ENCODE assay signal across 22 cellular contexts in genomic region chr17:27634026-27634335, GRCh38. TPM values are rescaled to one million over a fixed set of nuclear protein-coding genes. Genes with fewer than 3 reads are reported as not detected.
DNase-seq lines count a peak whose midpoint lies in the region; ATAC-seq, FAIRE-seq and TF ChIP-seq lines count a peak whose summit lies in the region.
"Had no signal": no experiment of that assay in that cellular context is flagged by ENCODE, and none has a peak within 500 bp of the region (broad histone marks: within the 10 kb centered on the region; RNA-seq: fewer than 3 reads in every experiment).

No MANE protein-coding gene starts in this region.

- no peak for DNase-seq in right atrium auricular region (ENCODE audit: low spot score)
- DNase-seq in Right ventricle myocardium superior, result no peak
- no peak for DNase-seq in K562 (ENCODE audit: extremely low read depth in 1 of 4, low spot score in 3 of 4)
- DNase-seq in upper lobe of left lung, result no peak
- no peak for DNase-seq in AG08395 (ENCODE audit: low spot score)
- no peak for DNase-seq in foreskin keratinocyte
- DNase-seq: activated CD4-positive, alpha-beta T cell treated with anti-CD3 and anti-CD28 coated beads, Interleukin-2, amount 10 ng/mL, durations not matched to agents 7 days and 5 days; activated CD8-positive, alpha-beta memory T cell treated with anti-CD3 and anti-CD28 coated beads, Interleukin-2, amount 10 ng/mL, durations not matched to agents 7 days and 5 days; endodermal cell; GM23248; NCI-H1105; NCI-H2107; NCI-H510A treated with DMSO at 0.1 percent for 48 hours; stimulated activated CD4-positive, alpha-beta T cell treated with anti-CD3 and anti-CD28 coated beads, Interleukin-12 subunit alpha, Interleukin-12 subunit beta, amount 100 ng/mL, for 4 hours; T-helper 2 cell had no signal

- POLR2A ChIA-PET in K562 (lab: Yijun Ruan, JAX), result interaction anchor here (0.5 to 1.5 kb wide), 3 partner anchors 9 to 108 kb away, joined by 3 to 5 read pairs (median 4); no protein-coding TSS in a partner anchor

- no peak for TF ChIP-seq RAD21 in K562 (CRISPR knock-in tag; conservative IDR thresholded peaks at IDR 0.05 in 1 of 2, IDR thresholded peaks at IDR 0.05 in 1 of 2)

- WGBS in K562 (ENCODE audit: insufficient coverage, low coverage, missing lambda C conversion rate), result 89% methylated on average over 1 of the region's 1 CpG
- WGBS in upper lobe of left lung, 2 donors, result 88 to 92% methylated on average over 1 of the region's 1 CpG

- H3K9me3 ChIP-seq in right atrium auricular region (no peaks in the 10 kb centered on the region), K562 (replicated peaks; ENCODE audit: control insufficient read depth, insufficient read depth, low read depth, low read length) (no peaks in the 10 kb centered on the region), muscle layer of duodenum (ENCODE audit: control insufficient read depth in 1 of 2, low read length in 2 of 2) (no peaks in the 10 kb centered on the region), upper lobe of left lung (no peaks in the 10 kb centered on the region)

- H3K36me3 ChIP-seq in right atrium auricular region (no peaks in the 10 kb centered on the region), K562 (ENCODE audit: control insufficient read depth, insufficient read depth, low read length) (no peaks in the 10 kb centered on the region), muscle layer of duodenum (ENCODE audit: control insufficient read depth in 1 of 2, insufficient read depth in 2 of 2, low read length in 2 of 2) (no peaks in the 10 kb centered on the region), upper lobe of left lung (peaks cover 0 to 5% (median 0%) of the 10 kb centered on the region in 4 donors)

- H3K9me1 ChIP-seq in K562 (ENCODE audit: control insufficient read depth, insufficient read depth, low read length), result no peaks in the 10 kb centered on the region

- H3K4me2 ChIP-seq in K562 (ENCODE audit: insufficient read depth, low read length), result peak overlapping the region; percentile 55; the same call in 1 of the 2 replicates

- no peaks in the 10 kb centered on the region for H4K20me1 ChIP-seq in K562 (replicated peaks; ENCODE audit: control insufficient read depth, insufficient read depth, low read length)

- TF ChIP-seq POLR2A in K562 (conservative IDR thresholded peaks at IDR 0.05), result no peak
- no peak for TF ChIP-seq POLR2A in upper lobe of left lung (IDR thresholded peaks at IDR 0.05)

- no peaks in the 10 kb centered on the region for H3K79me2 ChIP-seq in K562 (ENCODE audit: control insufficient read depth, insufficient read depth, low read length)

- H3K4me3 ChIP-seq in right atrium auricular region (no peak overlapping the region), K562 (no peak overlapping the region), muscle layer of duodenum (ENCODE audit: low read depth in 1 of 2, low read length in 2 of 2) (no peak overlapping the region), upper lobe of left lung (no peak overlapping the region)
- H3K4me3 ChIP-seq: GM23248, SK-N-MC had no signal

- no TSS peak for BruUV-seq in K562 (replicated peaks; lab: Mats Ljungman, UMichigan)

- TF ChIP-seq CTCF in right atrium auricular region (IDR thresholded peaks at IDR 0.05) (no peak), K562 (IDR thresholded peaks at IDR 0.05 in 2 of 3, conservative IDR thresholded peaks at IDR 0.05 in 1 of 3; ENCODE audit: insufficient read depth in 2 of 3, low read depth in 1 of 3, low read length in 3 of 3) (no peak), upper lobe of left lung (IDR thresholded peaks at IDR 0.05) (no peak), foreskin keratinocyte (conservative IDR thresholded peaks at IDR 0.05) (no peak)

- H3K27ac ChIP-seq in right atrium auricular region (peak overlapping the region; percentile 70 to 80), K562 (ENCODE audit: extremely low read depth, low read depth, low read length) (peak overlapping the region; percentile 67), muscle layer of duodenum (ENCODE audit: low read length) (peak overlapping the region; percentile 36), upper lobe of left lung (peak overlapping the region in 3 of 4 donors; percentile 59 to 85 (median 77)), foreskin keratinocyte (no peak overlapping the region)
- H3K27ac ChIP-seq: C4-2B, GM23248, SK-N-MC had no signal

- CTCF ChIA-PET in K562 (lab: Yijun Ruan, JAX; ENCODE audit: low intra/inter-chr PET ratio), result no interaction called here

- H3K27me3 ChIP-seq in right atrium auricular region (no peaks in the 10 kb centered on the region), K562 (ENCODE audit: control insufficient read depth in 2 of 2, insufficient read depth in 2 of 2, low read length in 2 of 2) (no peaks in the 10 kb centered on the region), muscle layer of duodenum (ENCODE audit: low read depth, low read length) (no peaks in the 10 kb centered on the region), upper lobe of left lung (no peaks in the 10 kb centered on the region), foreskin keratinocyte (no peaks in the 10 kb centered on the region)

- H3K4me1 ChIP-seq in right atrium auricular region (peaks cover 0 to 42% of the 10 kb centered on the region in 2 donors), K562 (replicated peaks in 1 of 2; ENCODE audit: control insufficient read depth in 2 of 2, insufficient read depth in 2 of 2, low read length in 2 of 2) (peaks cover 34 to 35% of the 10 kb centered on the region in 2 experiments), muscle layer of duodenum (ENCODE audit: control insufficient read depth in 1 of 2, insufficient read depth in 2 of 2, low read length in 2 of 2) (peaks cover 12% of the 10 kb centered on the region in 2 donors), upper lobe of left lung (peaks cover 31 to 52% (median 38%) of the 10 kb centered on the region in 4 donors), foreskin keratinocyte (peaks cover 12% of the 10 kb centered on the region)

- ATAC-seq in Right ventricle myocardium superior (ENCODE audit: poor library complexity), result no peak
- no peak for ATAC-seq in K562
- ATAC-seq in upper lobe of left lung (ENCODE audit: low FRiP score in 2 of 2), result no peak
- ATAC-seq in foreskin keratinocyte, result no peak
- ATAC-seq in HG02571 (IDR thresholded peaks at IDR 0.05; ENCODE audit: unreplicated experiment), result no peak
- ATAC-seq: activated CD8-positive, alpha-beta memory T cell treated with anti-CD3 and anti-CD28 coated beads, Interleukin-2, amount 10 ng/mL, durations not matched to agents 7 days and 5 days; activated naive CD4-positive, alpha-beta T cell treated with anti-CD3 and anti-CD28 coated beads, Interleukin-2, amount 50 U/mL, for 72 hours had no signal

- peak overlapping the region; percentile 80 for H2AFZ ChIP-seq in K562 (ENCODE audit: low read depth, low read length)
- H2AFZ ChIP-seq: GM23248 had no signal

- no peak for TF ChIP-seq EP300 in K562 (IDR thresholded peaks at IDR 0.05; ENCODE audit: low read length)
- TF ChIP-seq EP300 in upper lobe of left lung (IDR thresholded peaks at IDR 0.05), result no peak

- in situ Hi-C loops in K562 (cut with MboI), result no loop called here

- FAIRE-seq in K562 (lab: Jason Lieb, UNC), result no peak
- FAIRE-seq: colon, RCC 7860 had no signal

- peak overlapping the region in 1 of 2 experiments; percentile 49; a peak in 2 of 4 replicates for H3K9ac ChIP-seq in K562 (ENCODE audit: insufficient read depth in 1 of 2, low read depth in 2 of 2, low read length in 2 of 2)
- H3K9ac ChIP-seq: GM23248 had no signal

- intact Hi-C loops in Right ventricle myocardium superior (cut with DNase I), result no loop called here
- intact Hi-C loops in K562 (cut with micrococcal nuclease), result no loop called here

TF ChIP-seq in K562, 482 proteins besides CTCF, POLR2A, EP300 and RAD21 (continues in another document):
- 0 out of 4 replicates have a peak, but pooled peaks of 1 of the 2 experiments have one; percentile 32 for TF ChIP-seq ZNF639 (CRISPR knock-in tag; conservative IDR thresholded peaks at IDR 0.05 in 1 of 2, IDR thresholded peaks at IDR 0.05 in 1 of 2)
- TF ChIP-seq TSC22D4 (tag; IDR thresholded peaks at IDR 0.05), result no peak
- peak in 1 of 3 experiments; percentile 16 for TF ChIP-seq YY1 (IDR thresholded peaks at IDR 0.05; ENCODE audit: borderline replicate concordance in 1 of 3, control insufficient read depth in 1 of 3, extremely low read depth in 1 of 3, insufficient read depth in 3 of 3, insufficient read length in 1 of 3, insufficient replicate concordance in 2 of 3, low read depth in 1 of 3, low read length in 2 of 3)

RNA-seq across cellular contexts. Expression of gene LGALS9, which starts 3.0 kb away (rescaled TPM):
- total RNA-seq in right atrium auricular region (10 to 100 TPM in 1 of 2 donors, 1 to 10 TPM in 1; 9.7 to 27.4 TPM), Right ventricle myocardium superior (17.0 TPM), K562 (2014; rRNA removed) (2.8 and 3.0 TPM in 2 replicates), K562 (2014; rRNA removed; fragmentation: Illumina TruSeq; extraction: Trizol) (1.7 and 2.0 TPM in 2 replicates), K562 (2015; rRNA removed; fragmentation: Illumina TruSeq; extraction: Trizol) (3.7 and 4.8 TPM in 2 replicates), K562 (2021) (4.6 and 5.0 TPM in 2 replicates), upper lobe of left lung (100 to 1,000 TPM in 5 of 6 donors, 10 to 100 TPM in 1; 64.6 to 238 (median 150) TPM), foreskin keratinocyte (0.82 and 1.1 TPM in 2 replicates)
- 22.6 and 54.0 TPM in 2 replicates for total RNA-seq in K562 (2011; cell fraction: chromatin; rRNA removed; ENCODE audit: low replicate concordance)
- total RNA-seq in K562 (2011; cell fraction: nucleolus; rRNA removed), result 22.5 and 24.7 TPM in 2 replicates
- 26.1 and 40.6 TPM in 2 replicates for total RNA-seq in K562 (2011; cell fraction: nucleoplasm; rRNA removed)
- polyA plus RNA-seq in K562 (2011; rRNA removed) (1.5 and 7.3 TPM in 2 replicates), K562 (2014; fragmentation: Illumina TruSeq; extraction: Trizol) (3.8 and 5.8 TPM in 2 replicates), K562 (2014; fragmentation: Nextera tagmentation; extraction: Ambion mirVana) (under 1 TPM; 0.45 to 0.77 TPM), K562 (2014; rRNA removed) (5.6 and 6.9 TPM in 2 replicates), foreskin keratinocyte (1.7 and 1.9 TPM in 2 replicates)
- 3.5 and 4.4 TPM in 2 replicates for polyA plus RNA-seq in K562 (2011; cell fraction: cytosol; rRNA removed)
- 11.1 and 15.7 TPM in 2 replicates for polyA plus RNA-seq in K562 (2011; cell fraction: nucleus; rRNA removed)
- polyA plus RNA-seq in K562 (2012), result 9.1 and 14.2 TPM in 2 replicates
- polyA minus RNA-seq in K562 (2011; rRNA and poly(A)+ RNA removed), result 3.0 and 4.4 TPM in 2 replicates
- polyA minus RNA-seq in K562 (2011; cell fraction: cytosol; rRNA and poly(A)+ RNA removed), result 1.9 and 2.5 TPM in 2 replicates
- 3.1 and 7.2 TPM in 2 replicates for polyA minus RNA-seq in K562 (2011; cell fraction: nucleus; rRNA and poly(A)+ RNA removed)
